Comparison of ENCODE assay signal across 1 cellular context in the genomic region with DNA sequence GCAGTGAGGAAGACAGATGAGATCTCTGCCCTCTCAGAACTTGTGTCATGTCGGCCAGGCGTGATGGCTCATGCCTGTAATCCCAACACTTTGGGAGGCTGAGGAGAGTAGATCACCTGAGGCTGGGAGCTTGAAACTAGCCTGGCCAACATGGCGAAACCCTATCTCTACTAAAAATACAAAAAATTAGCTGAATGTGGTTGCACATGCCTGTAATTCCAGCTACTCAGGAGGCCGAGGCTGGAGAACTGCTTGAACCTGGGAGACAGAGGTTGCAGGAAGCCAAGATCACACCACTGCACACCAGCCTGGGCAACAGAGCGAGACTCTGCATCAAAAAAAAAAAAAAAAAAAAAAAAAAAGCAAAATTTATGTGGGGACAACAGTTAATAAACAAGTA.
TF ChIP-seq lines count a peak whose summit lies in the region.

No MANE protein-coding gene starts in this region.

TF ChIP-seq in endothelial cell of umbilical vein, 7 proteins besides CTCF, POLR2A, EP300 and RAD21:
- TF ChIP-seq GATA2 (IDR thresholded peaks at IDR 0.05; ENCODE audit: insufficient read depth, insufficient read length, low read depth, low read length) = no peak
- TF ChIP-seq, protein P1, sequence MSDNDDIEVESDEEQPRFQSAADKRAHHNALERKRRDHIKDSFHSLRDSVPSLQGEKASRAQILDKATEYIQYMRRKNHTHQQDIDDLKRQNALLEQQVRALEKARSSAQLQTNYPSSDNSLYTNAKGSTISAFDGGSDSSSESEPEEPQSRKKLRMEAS (IDR thresholded peaks at IDR 0.05; ENCODE audit: insufficient read depth, insufficient read length) = no peak
- TF ChIP-seq MYC (IDR thresholded peaks at IDR 0.05; ENCODE audit: low read depth, low read length) = no peak
- no peak for TF ChIP-seq FOS (IDR thresholded peaks at IDR 0.05; ENCODE audit: borderline replicate concordance, insufficient read depth, low read length)
- TF ChIP-seq EZH2 (IDR thresholded peaks at IDR 0.05; ENCODE audit: borderline replicate concordance, low read depth, low read length, severe bottlenecking) = no peak
- no peak for TF ChIP-seq JUN (IDR thresholded peaks at IDR 0.05; ENCODE audit: borderline replicate concordance, insufficient read depth, insufficient read length, low read depth)
- no peak for TF ChIP-seq POLR2AphosphoS5 (IDR thresholded peaks at IDR 0.05; ENCODE audit: insufficient read depth, low read depth, low read length)
TF ChIP-seq in endothelial cell of umbilical vein: peak in this region for 0.
